16 cellular contexts compared by ENCODE assay signal in genomic region chr1:236391008-236391407, GRCh38. TPM values are rescaled to one million over a fixed set of nuclear protein-coding genes. Genes with fewer than 3 reads are reported as not detected.
DNase-seq lines count a peak whose midpoint lies in the region; ATAC-seq and TF ChIP-seq lines count a peak whose summit lies in the region.
"Had no signal": no experiment of that assay in that cellular context is flagged by ENCODE, and none has a peak within 500 bp of the region (broad histone marks: within the 10 kb centered on the region; RNA-seq: fewer than 3 reads in every experiment).

No MANE protein-coding gene starts in this region.

- no peaks in the 10 kb centered on the region for H3K9me3 ChIP-seq in HEK293 (ENCODE audit: control insufficient read depth, insufficient read depth, low read depth, low read length)

- H3K27ac ChIP-seq in HEK293 (ENCODE audit: extremely low read depth, low read depth, low read length) = no peak overlapping the region

- no peak overlapping the region for H3K4me3 ChIP-seq in HEK293 (ENCODE audit: low read depth, low read length)

- H3K4me1 ChIP-seq in HEK293 (ENCODE audit: control insufficient read depth, insufficient read depth, low read length) = peaks cover 3% of the 10 kb centered on the region; the same call in 1 of the 2 replicates

- H3K36me3 ChIP-seq in HEK293 (ENCODE audit: control insufficient read depth in 2 of 2, insufficient read depth in 1 of 2, low read length in 2 of 2) = no peaks in the 10 kb centered on the region

- POLR2A ChIA-PET in HEK293 (lab: Yijun Ruan, JAX) = no interaction called here

- CTCF ChIA-PET in HEK293 (lab: Yijun Ruan, JAX) = no interaction called here

- ATAC-seq in GM19455 (IDR thresholded peaks at IDR 0.05; ENCODE audit: unreplicated experiment) = no peak
- ATAC-seq: HCT116, HepG2 had no signal

- no peak for TF ChIP-seq CTCF in HEK293 (tag by site-specific recombination; IDR thresholded peaks at IDR 0.05)

- peak; percentile 33 for DNase-seq in activated effector memory CD4-positive, alpha-beta T cell treated with anti-CD3 and anti-CD28 coated beads, Interleukin-2, amount 50 U/mL, for 16 hours
- DNase-seq in activated effector memory CD4-positive, alpha-beta T cell treated with Interleukin-2 at 50 U/mL for 16 hours = no peak
- DNase-seq in EL = peak; percentile 28
- DNase-seq in mesenteric fat pad (ENCODE audit: low spot score) = peak; percentile 30
- no peak for DNase-seq in GF-D8 (lab: John Stamatoyannopoulos, UW)
- no peak for DNase-seq in NK-92 treated with Interleukin-12 subunit alpha and Interleukin-12 subunit beta, amount 100 ng/mL, for 24 hours (lab: John Stamatoyannopoulos, UW)
- DNase-seq: AML-193; Caco-2; CD4-positive, alpha-beta T cell; GOT3; H7; KG1 had no signal

TF ChIP-seq in HEK293, 187 proteins besides CTCF, POLR2A, EP300 and RAD21 (continues in another document):
- TF ChIP-seq ATF2 (tag by site-specific recombination; IDR thresholded peaks at IDR 0.05; ENCODE audit: low read depth) = peak; percentile 50; the same call in 1 of the 2 replicates
- peak; percentile 98 for TF ChIP-seq EGR2 (tag by site-specific recombination; IDR thresholded peaks at IDR 0.05; ENCODE audit: low read depth)
- no peak for TF ChIP-seq ZNF223 (tag by site-specific recombination; IDR thresholded peaks at IDR 0.05)
- peak; percentile 43; the same call in 1 of the 2 replicates for TF ChIP-seq SP7 (tag by site-specific recombination; IDR thresholded peaks at IDR 0.05)
- TF ChIP-seq, protein P1, sequence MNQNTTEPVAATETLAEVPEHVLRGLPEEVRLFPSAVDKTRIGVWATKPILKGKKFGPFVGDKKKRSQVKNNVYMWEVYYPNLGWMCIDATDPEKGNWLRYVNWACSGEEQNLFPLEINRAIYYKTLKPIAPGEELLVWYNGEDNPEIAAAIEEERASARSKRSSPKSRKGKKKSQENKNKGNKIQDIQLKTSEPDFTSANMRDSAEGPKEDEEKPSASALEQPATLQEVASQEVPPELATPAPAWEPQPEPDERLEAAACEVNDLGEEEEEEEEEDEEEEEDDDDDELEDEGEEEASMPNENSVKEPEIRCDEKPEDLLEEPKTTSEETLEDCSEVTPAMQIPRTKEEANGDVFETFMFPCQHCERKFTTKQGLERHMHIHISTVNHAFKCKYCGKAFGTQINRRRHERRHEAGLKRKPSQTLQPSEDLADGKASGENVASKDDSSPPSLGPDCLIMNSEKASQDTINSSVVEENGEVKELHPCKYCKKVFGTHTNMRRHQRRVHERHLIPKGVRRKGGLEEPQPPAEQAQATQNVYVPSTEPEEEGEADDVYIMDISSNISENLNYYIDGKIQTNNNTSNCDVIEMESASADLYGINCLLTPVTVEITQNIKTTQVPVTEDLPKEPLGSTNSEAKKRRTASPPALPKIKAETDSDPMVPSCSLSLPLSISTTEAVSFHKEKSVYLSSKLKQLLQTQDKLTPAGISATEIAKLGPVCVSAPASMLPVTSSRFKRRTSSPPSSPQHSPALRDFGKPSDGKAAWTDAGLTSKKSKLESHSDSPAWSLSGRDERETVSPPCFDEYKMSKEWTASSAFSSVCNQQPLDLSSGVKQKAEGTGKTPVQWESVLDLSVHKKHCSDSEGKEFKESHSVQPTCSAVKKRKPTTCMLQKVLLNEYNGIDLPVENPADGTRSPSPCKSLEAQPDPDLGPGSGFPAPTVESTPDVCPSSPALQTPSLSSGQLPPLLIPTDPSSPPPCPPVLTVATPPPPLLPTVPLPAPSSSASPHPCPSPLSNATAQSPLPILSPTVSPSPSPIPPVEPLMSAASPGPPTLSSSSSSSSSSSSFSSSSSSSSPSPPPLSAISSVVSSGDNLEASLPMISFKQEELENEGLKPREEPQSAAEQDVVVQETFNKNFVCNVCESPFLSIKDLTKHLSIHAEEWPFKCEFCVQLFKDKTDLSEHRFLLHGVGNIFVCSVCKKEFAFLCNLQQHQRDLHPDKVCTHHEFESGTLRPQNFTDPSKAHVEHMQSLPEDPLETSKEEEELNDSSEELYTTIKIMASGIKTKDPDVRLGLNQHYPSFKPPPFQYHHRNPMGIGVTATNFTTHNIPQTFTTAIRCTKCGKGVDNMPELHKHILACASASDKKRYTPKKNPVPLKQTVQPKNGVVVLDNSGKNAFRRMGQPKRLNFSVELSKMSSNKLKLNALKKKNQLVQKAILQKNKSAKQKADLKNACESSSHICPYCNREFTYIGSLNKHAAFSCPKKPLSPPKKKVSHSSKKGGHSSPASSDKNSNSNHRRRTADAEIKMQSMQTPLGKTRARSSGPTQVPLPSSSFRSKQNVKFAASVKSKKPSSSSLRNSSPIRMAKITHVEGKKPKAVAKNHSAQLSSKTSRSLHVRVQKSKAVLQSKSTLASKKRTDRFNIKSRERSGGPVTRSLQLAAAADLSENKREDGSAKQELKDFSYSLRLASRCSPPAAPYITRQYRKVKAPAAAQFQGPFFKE (tag by site-specific recombination; IDR thresholded peaks at IDR 0.05; ENCODE audit: borderline replicate concordance) = no peak
- no peak for TF ChIP-seq ZNF707 (tag by site-specific recombination; IDR thresholded peaks at IDR 0.05)
- TF ChIP-seq OSR2 (tag by site-specific recombination; IDR thresholded peaks at IDR 0.05) = peak; percentile 78
- peak; percentile 97 for TF ChIP-seq ZFHX2 (tag by site-specific recombination; conservative IDR thresholded peaks at IDR 0.05)
- TF ChIP-seq, protein P2, sequence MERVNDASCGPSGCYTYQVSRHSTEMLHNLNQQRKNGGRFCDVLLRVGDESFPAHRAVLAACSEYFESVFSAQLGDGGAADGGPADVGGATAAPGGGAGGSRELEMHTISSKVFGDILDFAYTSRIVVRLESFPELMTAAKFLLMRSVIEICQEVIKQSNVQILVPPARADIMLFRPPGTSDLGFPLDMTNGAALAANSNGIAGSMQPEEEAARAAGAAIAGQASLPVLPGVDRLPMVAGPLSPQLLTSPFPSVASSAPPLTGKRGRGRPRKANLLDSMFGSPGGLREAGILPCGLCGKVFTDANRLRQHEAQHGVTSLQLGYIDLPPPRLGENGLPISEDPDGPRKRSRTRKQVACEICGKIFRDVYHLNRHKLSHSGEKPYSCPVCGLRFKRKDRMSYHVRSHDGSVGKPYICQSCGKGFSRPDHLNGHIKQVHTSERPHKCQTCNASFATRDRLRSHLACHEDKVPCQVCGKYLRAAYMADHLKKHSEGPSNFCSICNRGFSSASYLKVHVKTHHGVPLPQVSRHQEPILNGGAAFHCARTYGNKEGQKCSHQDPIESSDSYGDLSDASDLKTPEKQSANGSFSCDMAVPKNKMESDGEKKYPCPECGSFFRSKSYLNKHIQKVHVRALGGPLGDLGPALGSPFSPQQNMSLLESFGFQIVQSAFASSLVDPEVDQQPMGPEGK (tag by site-specific recombination; IDR thresholded peaks at IDR 0.05) = peak; percentile 48
- TF ChIP-seq SP2 (tag by site-specific recombination; IDR thresholded peaks at IDR 0.05) = peak; percentile 18; the same call in 1 of the 2 replicates
- TF ChIP-seq ZNF629 (tag by site-specific recombination; IDR thresholded peaks at IDR 0.05) = peak; percentile 26; the same call in 1 of the 2 replicates
- no peak for TF ChIP-seq ZNF76 (tag by site-specific recombination; IDR thresholded peaks at IDR 0.05; ENCODE audit: borderline replicate concordance, low read depth)
- no peak for TF ChIP-seq ZXDB (tag by site-specific recombination; IDR thresholded peaks at IDR 0.05)
- TF ChIP-seq REST (tag by site-specific recombination; IDR thresholded peaks at IDR 0.05) = no peak
- 0 out of 2 replicates have a peak, but pooled peaks have one; percentile 18 for TF ChIP-seq ZBTB20 (tag by site-specific recombination; IDR thresholded peaks at IDR 0.05)

RNA-seq across cellular contexts. Expression of gene EDARADD, which starts 3.1 kb away (rescaled TPM):
- 0.35 TPM for total RNA-seq in mesenteric fat pad
- total RNA-seq: HepG2 had no signal

Comparison
In these comparisons a context has a peak if more than half of its experiments do, and no peak if none do; other contexts are left out.
1. DNase-seq: peak in activated effector memory CD4-positive, alpha-beta T cell treated with anti-CD3 and anti-CD28 coated beads, Interleukin-2, amount 50 U/mL, for 16 hours (single experiment), EL (single experiment) and mesenteric fat pad (single experiment); none in activated effector memory CD4-positive, alpha-beta T cell treated with Interleukin-2 at 50 U/mL for 16 hours (single experiment), GF-D8 (single experiment) and NK-92 treated with Interleukin-12 subunit alpha and Interleukin-12 subunit beta, amount 100 ng/mL, for 24 hours (single experiment).